Comparison of ENCODE assay signal across 24 cellular contexts in the genomic region with DNA sequence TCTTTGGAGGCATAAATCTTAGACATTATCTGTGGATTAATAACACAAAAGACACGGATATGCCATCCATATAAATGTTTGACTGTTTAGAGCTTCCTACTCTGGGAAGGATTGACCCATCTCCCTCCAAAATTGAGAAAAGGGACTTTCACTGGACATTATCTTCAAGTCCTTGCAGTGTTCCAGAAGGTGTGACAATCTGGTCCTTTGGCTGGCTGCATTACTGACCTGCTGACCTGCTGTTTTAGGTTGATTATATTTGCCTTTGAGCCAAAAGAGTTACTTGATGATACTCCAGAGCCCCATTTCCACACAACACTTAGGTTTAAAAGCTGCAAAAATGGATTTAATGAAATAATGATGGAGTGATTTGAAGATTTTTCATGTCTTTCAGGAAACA.
"Had no signal": no experiment of that assay in that cellular context is flagged by ENCODE, and none has a peak within 500 bp of the region (broad histone marks: within the 10 kb centered on the region; RNA-seq: fewer than 3 reads in every experiment).

No MANE protein-coding gene starts in this region.

- H3K4me2 ChIP-seq: neural progenitor cell had no signal

- ATAC-seq: psoas muscle; right cardiac atrium; right lobe of liver; stimulated activated effector memory CD8-positive, alpha-beta T cell treated with anti-CD3 and anti-CD28 coated beads, Interleukin-12 subunit alpha, Interleukin-12 subunit beta, amount 100 ng/mL, for 72 hours; stimulated activated naive B cell treated with anti-CD40 and anti-IgM and Interleukin-4, amounts not matched to agents 10 μg/mL and 1 μg/mL and 100 μg/mL, for 72 hours had no signal

- H3K27me3 ChIP-seq: neural progenitor cell, ovary, right lobe of liver, sigmoid colon, stomach, thyroid gland, tibial nerve, upper lobe of left lung, vagina had no signal

- H3K27ac ChIP-seq: neural progenitor cell, ovary, parathyroid adenoma, psoas muscle, right lobe of liver, thyroid gland, tibial nerve, upper lobe of left lung, vagina had no signal

- DNase-seq: occipital lobe; ovary; posterior cingulate gyrus; psoas muscle; right cardiac atrium; right lobe of liver; sigmoid colon; small intestine; stimulated activated CD4-positive, alpha-beta T cell treated with anti-CD3 and anti-CD28 coated beads, Interleukin-15, amount 100 ng/mL, for 24 hours; stimulated activated CD4-positive, alpha-beta T cell treated with anti-CD3 and anti-CD28 coated beads, Interleukin-2, amount 100 ng/mL, for 24 hours; stimulated activated CD4-positive, alpha-beta T cell treated with anti-CD3 and anti-CD28 coated beads, Interleukin-2, amount 100 ng/mL, for 48 hours; stimulated activated CD4-positive, alpha-beta T cell treated with anti-CD3 and anti-CD28 coated beads, Interleukin-4, amount 100 ng/mL, for 24 hours; stimulated activated naive B cell treated with anti-CD40 and anti-IgM and Interleukin-4, amounts not matched to agents 10 μg/mL and 1 μg/mL and 100 μg/mL, for 72 hours; stimulated activated naive CD4-positive, alpha-beta T cell treated with Interleukin-2 at 50 U/mL for 16 hours; stomach; thyroid gland; trophoblast cell; upper lobe of left lung had no signal

- H3K4me1 ChIP-seq: parathyroid adenoma had no signal

- H3K4me3 ChIP-seq: neural progenitor cell, ovary, psoas muscle, right lobe of liver, sigmoid colon, stomach, thoracic aorta, thyroid gland, tibial nerve, upper lobe of left lung, vagina had no signal

- H3K9ac ChIP-seq: neural progenitor cell, parathyroid adenoma had no signal

- H3K36me3 ChIP-seq: neural progenitor cell, ovary, right lobe of liver, sigmoid colon, stomach, thoracic aorta, thyroid gland, tibial nerve, upper lobe of left lung, vagina had no signal

- H3K9me3 ChIP-seq: ovary, psoas muscle, right lobe of liver, sigmoid colon, stomach, thoracic aorta, thyroid gland, tibial nerve, upper lobe of left lung, vagina had no signal

- H3K79me2 ChIP-seq: parathyroid adenoma had no signal
